8 cellular contexts compared by ENCODE assay signal in genomic region chr11:126317681-126318641, GRCh38. TPM values are rescaled to one million over a fixed set of nuclear protein-coding genes. Genes with fewer than 3 reads are reported as not detected.
DNase-seq lines count a peak whose midpoint lies in the region; ATAC-seq and TF ChIP-seq lines count a peak whose summit lies in the region.

No MANE protein-coding gene starts in this region.

- H3K4me1 ChIP-seq in esophagus squamous epithelium, result peaks cover 18 to 37% (median 23%) of the 10 kb centered on the region in 3 donors

- H3K9me3 ChIP-seq in esophagus squamous epithelium, result no peaks in the 10 kb centered on the region

- H3K36me3 Mint-ChIP-seq in T-helper 1 cell treated with Interleukin-12 subunit alpha and Interleukin-12 subunit beta and Interleukin-4 antibody, amounts not matched to agents 30 μg/mL and 1 μg/mL, for 36 hours (ENCODE audit: low read depth), result peaks cover 30% of the 10 kb centered on the region
- peaks cover 16% of the 10 kb centered on the region for H3K36me3 Mint-ChIP-seq in osteocyte (ENCODE audit: unreplicated experiment)
- H3K36me3 Mint-ChIP-seq in type B pancreatic cell, result peaks cover 31% of the 10 kb centered on the region

- H3K9me3 Mint-ChIP-seq in T-helper 1 cell treated with Interleukin-12 subunit alpha and Interleukin-12 subunit beta and Interleukin-4 antibody, amounts not matched to agents 30 μg/mL and 1 μg/mL, for 36 hours, result no peaks in the 10 kb centered on the region
- H3K9me3 Mint-ChIP-seq in osteocyte (ENCODE audit: unreplicated experiment) (no peaks in the 10 kb centered on the region), type B pancreatic cell (peaks cover 7% of the 10 kb centered on the region)

- DNase-seq in stimulated activated CD4-positive, alpha-beta T cell treated with anti-CD3 and anti-CD28 coated beads, Interleukin-4, amount 100 ng/mL, for 24 hours, result peak; percentile 18
- DNase-seq in stimulated activated CD4-positive, alpha-beta T cell treated with anti-CD3 and anti-CD28 coated beads, Interleukin-4, amount 100 ng/mL, for 4 hours, result no peak
- DNase-seq in esophagus squamous epithelium (lab: John Stamatoyannopoulos, UW) (no peak), osteocyte (ENCODE audit: extremely low spot score, unreplicated experiment) (no peak), activated gamma-delta T cell treated with Interleukin-2 at 50 U/mL for 16 hours (no peak), type B pancreatic cell (ENCODE audit: extremely low spot score, unreplicated experiment) (no peak)

- peak overlapping the region in 3 of 4 donors; percentile 5 to 44 (median 17) for H3K4me3 ChIP-seq in esophagus squamous epithelium

- TF ChIP-seq CTCF in esophagus squamous epithelium (IDR thresholded peaks at IDR 0.05), result no peak
- no peak for TF ChIP-seq CTCF in osteocyte (IDR thresholded peaks at IDR 0.05)
- TF ChIP-seq CTCF in type B pancreatic cell (conservative IDR thresholded peaks at IDR 0.05), result no peak

- H3K27ac Mint-ChIP-seq in T-helper 1 cell treated with Interleukin-12 subunit alpha and Interleukin-12 subunit beta and Interleukin-4 antibody, amounts not matched to agents 30 μg/mL and 1 μg/mL, for 36 hours, result peak overlapping the region; percentile 73
- H3K27ac Mint-ChIP-seq in osteocyte (ENCODE audit: unreplicated experiment), result peak overlapping the region; percentile 85
- H3K27ac Mint-ChIP-seq in type B pancreatic cell, result no peak overlapping the region

- H3K27me3 ChIP-seq in esophagus squamous epithelium, result no peaks in the 10 kb centered on the region

- H3K4me3 Mint-ChIP-seq in T-helper 1 cell treated with Interleukin-12 subunit alpha and Interleukin-12 subunit beta and Interleukin-4 antibody, amounts not matched to agents 30 μg/mL and 1 μg/mL, for 36 hours, result peak overlapping the region; percentile 30
- H3K4me3 Mint-ChIP-seq in osteocyte (ENCODE audit: unreplicated experiment), result peak overlapping the region; percentile 42
- no peak overlapping the region for H3K4me3 Mint-ChIP-seq in type B pancreatic cell

- intact Hi-C loops in esophagus squamous epithelium (cut with DNase I), result no loop called here

- H3K27ac ChIP-seq in esophagus squamous epithelium, result peak overlapping the region; percentile 26 to 90 (median 80)

- ATAC-seq in HG03095 (IDR thresholded peaks at IDR 0.05; ENCODE audit: unreplicated experiment), result peak; percentile 11

- H3K27me3 Mint-ChIP-seq in T-helper 1 cell treated with Interleukin-12 subunit alpha and Interleukin-12 subunit beta and Interleukin-4 antibody, amounts not matched to agents 30 μg/mL and 1 μg/mL, for 36 hours (ENCODE audit: low read depth), result no peaks in the 10 kb centered on the region
- H3K27me3 Mint-ChIP-seq in osteocyte (ENCODE audit: unreplicated experiment), result no peaks in the 10 kb centered on the region
- no peaks in the 10 kb centered on the region for H3K27me3 Mint-ChIP-seq in type B pancreatic cell

- no peak for TF ChIP-seq POLR2A in esophagus squamous epithelium (IDR thresholded peaks at IDR 0.05)

- 37 to 41% methylated on average over 8 to 14 of the region's 17 CpGs for WGBS in esophagus squamous epithelium, 2 donors

- H3K36me3 ChIP-seq in esophagus squamous epithelium, result peaks cover 0 to 25% (median 0%) of the 10 kb centered on the region in 3 donors

- H3K4me1 Mint-ChIP-seq in T-helper 1 cell treated with Interleukin-12 subunit alpha and Interleukin-12 subunit beta and Interleukin-4 antibody, amounts not matched to agents 30 μg/mL and 1 μg/mL, for 36 hours (ENCODE audit: low read depth), result peaks cover 39% of the 10 kb centered on the region
- H3K4me1 Mint-ChIP-seq in osteocyte (ENCODE audit: unreplicated experiment) (peaks cover 38% of the 10 kb centered on the region), type B pancreatic cell (ENCODE audit: unreplicated experiment) (peaks cover 36% of the 10 kb centered on the region)

RNA-seq across cellular contexts. Expression of gene DCPS, which starts 14.1 kb away (rescaled TPM):
- total RNA-seq in esophagus squamous epithelium (10 to 100 TPM; 12.0 to 25.7 (median 14.9) TPM), osteocyte (11.2 and 15.2 TPM in 2 replicates), type B pancreatic cell (ENCODE audit: low replicate concordance) (9.8 and 17.6 TPM in 2 replicates)

RNA-seq across cellular contexts. Expression of gene TIRAP, which starts 35.1 kb away (rescaled TPM):
- 1 to 10 TPM; 3.9 to 8.8 (median 7.3) TPM for total RNA-seq in esophagus squamous epithelium
- 10.6 and 11.6 TPM in 2 replicates for total RNA-seq in osteocyte
- total RNA-seq in type B pancreatic cell (ENCODE audit: low replicate concordance), result 10.4 and 11.7 TPM in 2 replicates

RNA-seq across cellular contexts. Expression of gene ST3GAL4, which starts 37.5 kb away (rescaled TPM):
- total RNA-seq in esophagus squamous epithelium (100 to 1,000 TPM in 1 of 4 donors, 10 to 100 TPM in 3; 31.0 to 110 (median 51.2) TPM), osteocyte (73.1 and 74.8 TPM in 2 replicates), type B pancreatic cell (ENCODE audit: low replicate concordance) (18.6 and 19.1 TPM in 2 replicates)

RNA-seq across cellular contexts. Expression of gene FOXRED1, which starts 49.0 kb away (rescaled TPM):
- total RNA-seq in esophagus squamous epithelium (10 to 100 TPM in 3 of 4 donors, 1 to 10 TPM in 1; 7.5 to 31.4 (median 17.4) TPM), osteocyte (25.9 and 34.4 TPM in 2 replicates), type B pancreatic cell (ENCODE audit: low replicate concordance) (32.5 and 49.6 TPM in 2 replicates)

RNA-seq across cellular contexts. Expression of gene SRPRA, which starts 49.3 kb away (rescaled TPM):
- total RNA-seq in esophagus squamous epithelium (10 to 100 TPM; 60.2 to 82.0 (median 67.8) TPM), osteocyte (106 and 107 TPM in 2 replicates), type B pancreatic cell (ENCODE audit: low replicate concordance) (76.6 and 105 TPM in 2 replicates)
